Comparison of ENCODE assay signal across 29 cellular contexts in the genomic region with DNA sequence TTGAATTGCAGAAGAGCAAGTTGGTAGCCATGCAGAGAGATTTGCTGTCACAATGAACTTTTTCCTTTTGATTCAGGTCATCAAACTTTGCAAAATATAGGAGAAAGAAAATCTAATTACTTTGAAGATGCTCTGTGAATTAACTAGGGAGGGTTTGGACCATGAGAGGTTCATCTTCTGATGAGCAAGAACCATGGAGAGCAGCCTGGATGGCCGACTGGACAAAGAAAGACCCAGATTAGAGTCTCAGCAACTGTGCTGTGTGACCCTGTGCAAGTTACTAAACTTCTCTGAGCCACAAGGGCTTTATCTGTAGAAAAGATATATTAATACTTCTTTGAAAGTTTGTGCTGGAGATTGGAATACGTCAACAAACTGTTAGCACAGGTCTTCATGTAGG.
"Had no signal": no experiment of that assay in that cellular context is flagged by ENCODE, and none has a peak within 500 bp of the region (broad histone marks: within the 10 kb centered on the region; RNA-seq: fewer than 3 reads in every experiment).

No MANE protein-coding gene starts in this region.

- H3K9me3 Mint-ChIP-seq: stimulated activated effector memory CD8-positive, alpha-beta T cell treated with anti-CD3 and anti-CD28 coated beads, Interleukin-12 subunit alpha, Interleukin-12 subunit beta, amount 100 ng/mL, for 72 hours; stimulated activated memory B cell treated with anti-CD40 and anti-IgM and Interleukin-4, amounts not matched to agents 10 μg/mL and 1 μg/mL and 100 μg/mL, for 72 hours; stimulated activated naive B cell treated with anti-CD40 and anti-IgM and Interleukin-4, amounts not matched to agents 10 μg/mL and 1 μg/mL and 100 μg/mL, for 72 hours; stimulated activated naive CD8-positive, alpha-beta T cell treated with anti-CD3 and anti-CD28 coated beads, Interleukin-15, amount 100 ng/mL, for 72 hours; stimulated activated naive CD8-positive, alpha-beta T cell treated with anti-CD3 and anti-CD28 coated beads, Interleukin-15, Interleukin-2, amounts not matched to agents 100 ng/mL and 50 ng/mL, for 24 hours; type B pancreatic cell had no signal

- H3K27ac ChIP-seq: stomach, suprapubic skin, testis, thoracic aorta, tibial artery, tibial nerve, transverse colon, upper lobe of left lung, upper lobe of right lung, uterus, vagina had no signal

- H3K36me3 ChIP-seq: stomach, suprapubic skin, thoracic aorta, thyroid gland, tibial artery, tibial nerve, transverse colon, upper lobe of left lung, upper lobe of right lung, uterus, vagina had no signal

- ATAC-seq: stimulated activated effector memory CD8-positive, alpha-beta T cell treated with anti-CD3 and anti-CD28 coated beads, Interleukin-12 subunit alpha, Interleukin-12 subunit beta, amount 100 ng/mL, for 72 hours; stimulated activated memory B cell treated with anti-CD40 and anti-IgM and Interleukin-4, amounts not matched to agents 10 μg/mL and 1 μg/mL and 100 μg/mL, for 72 hours; stimulated activated naive B cell treated with anti-CD40 and anti-IgM and Interleukin-4, amounts not matched to agents 10 μg/mL and 1 μg/mL and 100 μg/mL, for 72 hours; stimulated activated naive CD8-positive, alpha-beta T cell treated with anti-CD3 and anti-CD28 coated beads, Interleukin-15, amount 100 ng/mL, for 72 hours; stimulated activated naive CD8-positive, alpha-beta T cell treated with anti-CD3 and anti-CD28 coated beads, Interleukin-15, Interleukin-2, amounts not matched to agents 100 U/mL and 50 U/mL, for 24 hours; upper lobe of right lung had no signal

- DNase-seq: stimulated activated CD4-positive, alpha-beta T cell treated with anti-CD3 and anti-CD28 coated beads, Interleukin-2, amount 100 ng/mL, for 48 hours; stimulated activated CD4-positive, alpha-beta T cell treated with anti-CD3 and anti-CD28 coated beads, Interleukin-4, amount 100 ng/mL, for 1 hour; stimulated activated CD4-positive, alpha-beta T cell treated with anti-CD3 and anti-CD28 coated beads, Interleukin-4, amount 100 ng/mL, for 24 hours; stimulated activated CD4-positive, alpha-beta T cell treated with anti-CD3 and anti-CD28 coated beads, Interleukin-4, amount 100 ng/mL, for 4 hours; stimulated activated CD8-positive, alpha-beta memory T cell treated with anti-CD3 and anti-CD28 coated beads, Interleukin-4, amount 100 ng/mL, for 48 hours; stimulated activated naive B cell treated with anti-CD40 and anti-IgM and Interleukin-4, amounts not matched to agents 10 μg/mL and 1 μg/mL and 100 μg/mL, for 72 hours; stimulated activated naive CD4-positive, alpha-beta T cell; stimulated activated naive CD4-positive, alpha-beta T cell treated with Interleukin-2 at 50 U/mL for 16 hours; stimulated activated naive CD8-positive, alpha-beta T cell treated with anti-CD3 and anti-CD28 coated beads, Interleukin-15, amount 100 ng/mL, for 72 hours; stimulated activated naive CD8-positive, alpha-beta T cell treated with anti-CD3 and anti-CD28 coated beads, Interleukin-15, Interleukin-2, amounts not matched to agents 100 U/mL and 50 U/mL, for 24 hours; stomach; substantia nigra; testis; thyroid gland; tibial artery; transverse colon; trophoblast cell; upper lobe of left lung; upper lobe of right lung; uterus had no signal

- H3K27ac Mint-ChIP-seq: stimulated activated effector memory CD8-positive, alpha-beta T cell treated with anti-CD3 and anti-CD28 coated beads, Interleukin-12 subunit alpha, Interleukin-12 subunit beta, amount 100 ng/mL, for 72 hours; stimulated activated memory B cell treated with anti-CD40 and anti-IgM and Interleukin-4, amounts not matched to agents 10 μg/mL and 1 μg/mL and 100 μg/mL, for 72 hours; stimulated activated naive B cell treated with anti-CD40 and anti-IgM and Interleukin-4, amounts not matched to agents 10 μg/mL and 1 μg/mL and 100 μg/mL, for 72 hours; stimulated activated naive CD8-positive, alpha-beta T cell treated with anti-CD3 and anti-CD28 coated beads, Interleukin-15, amount 100 ng/mL, for 72 hours; stimulated activated naive CD8-positive, alpha-beta T cell treated with anti-CD3 and anti-CD28 coated beads, Interleukin-15, Interleukin-2, amounts not matched to agents 100 ng/mL and 50 ng/mL, for 24 hours; type B pancreatic cell had no signal

- H3K4me1 ChIP-seq: suprapubic skin, testis, tibial artery, transverse colon, upper lobe of left lung, upper lobe of right lung, uterus, vagina had no signal

- H3K4me1 Mint-ChIP-seq: stimulated activated effector memory CD8-positive, alpha-beta T cell treated with anti-CD3 and anti-CD28 coated beads, Interleukin-12 subunit alpha, Interleukin-12 subunit beta, amount 100 ng/mL, for 72 hours; stimulated activated memory B cell treated with anti-CD40 and anti-IgM and Interleukin-4, amounts not matched to agents 10 μg/mL and 1 μg/mL and 100 μg/mL, for 72 hours; stimulated activated naive B cell treated with anti-CD40 and anti-IgM and Interleukin-4, amounts not matched to agents 10 μg/mL and 1 μg/mL and 100 μg/mL, for 72 hours; stimulated activated naive CD8-positive, alpha-beta T cell treated with anti-CD3 and anti-CD28 coated beads, Interleukin-15, amount 100 ng/mL, for 72 hours had no signal

- H3K4me3 ChIP-seq: stomach, suprapubic skin, testis, thoracic aorta, thyroid gland, tibial artery, tibial nerve, transverse colon, upper lobe of left lung, upper lobe of right lung, uterus, vagina had no signal

- H3K36me3 Mint-ChIP-seq: stimulated activated effector memory CD8-positive, alpha-beta T cell treated with anti-CD3 and anti-CD28 coated beads, Interleukin-12 subunit alpha, Interleukin-12 subunit beta, amount 100 ng/mL, for 72 hours; stimulated activated memory B cell treated with anti-CD40 and anti-IgM and Interleukin-4, amounts not matched to agents 10 μg/mL and 1 μg/mL and 100 μg/mL, for 72 hours; stimulated activated naive B cell treated with anti-CD40 and anti-IgM and Interleukin-4, amounts not matched to agents 10 μg/mL and 1 μg/mL and 100 μg/mL, for 72 hours; type B pancreatic cell had no signal

- FAIRE-seq: urothelium cell line had no signal

- H3K27me3 ChIP-seq: suprapubic skin, testis, thyroid gland, tibial nerve, transverse colon, upper lobe of left lung, upper lobe of right lung, uterus, vagina had no signal

- H3K4me3 Mint-ChIP-seq: stimulated activated effector memory CD8-positive, alpha-beta T cell treated with anti-CD3 and anti-CD28 coated beads, Interleukin-12 subunit alpha, Interleukin-12 subunit beta, amount 100 ng/mL, for 72 hours; stimulated activated memory B cell treated with anti-CD40 and anti-IgM and Interleukin-4, amounts not matched to agents 10 μg/mL and 1 μg/mL and 100 μg/mL, for 72 hours; stimulated activated naive B cell treated with anti-CD40 and anti-IgM and Interleukin-4, amounts not matched to agents 10 μg/mL and 1 μg/mL and 100 μg/mL, for 72 hours; stimulated activated naive CD8-positive, alpha-beta T cell treated with anti-CD3 and anti-CD28 coated beads, Interleukin-15, amount 100 ng/mL, for 72 hours; stimulated activated naive CD8-positive, alpha-beta T cell treated with anti-CD3 and anti-CD28 coated beads, Interleukin-15, Interleukin-2, amounts not matched to agents 100 ng/mL and 50 ng/mL, for 24 hours; type B pancreatic cell had no signal

- H3K9me3 ChIP-seq: stomach, suprapubic skin, testis, thoracic aorta, thyroid gland, tibial artery, tibial nerve, transverse colon, upper lobe of left lung, upper lobe of right lung, uterus, vagina had no signal
